8 cellular contexts compared by ENCODE assay signal in the genomic region with DNA sequence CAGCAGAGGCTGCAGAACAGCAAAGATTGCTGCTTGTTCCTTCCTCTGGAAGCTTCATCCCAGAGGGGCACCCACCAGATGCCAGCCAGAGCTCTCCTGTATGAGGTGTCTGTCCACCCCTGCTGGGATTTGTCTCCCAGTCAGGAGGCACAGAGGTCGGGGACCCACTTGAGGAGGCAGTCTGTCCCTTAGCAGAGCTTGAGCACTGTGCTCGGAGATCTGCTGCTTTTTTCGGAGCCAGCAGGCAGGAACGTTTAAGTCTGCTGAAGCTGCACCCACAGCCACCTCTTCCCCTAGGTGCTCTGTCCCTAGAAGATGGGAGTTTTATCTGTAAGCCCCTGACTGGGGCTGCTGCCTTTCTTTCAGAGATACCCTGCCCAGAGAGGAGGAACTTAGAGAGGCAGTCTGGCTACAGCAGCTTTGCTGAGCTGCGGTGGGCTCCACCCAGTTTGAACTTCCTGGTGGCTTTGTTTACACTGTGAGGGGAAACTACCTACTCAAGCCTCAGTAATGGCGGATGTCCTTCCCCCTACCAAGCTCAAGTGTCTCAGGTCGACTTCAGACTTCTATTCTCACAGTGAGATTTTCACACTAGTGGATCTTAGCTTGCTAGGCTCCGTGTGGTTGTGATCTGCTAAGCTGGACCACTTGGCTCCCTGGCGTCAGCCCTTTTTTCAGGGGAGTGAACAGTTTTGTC.
A peak's percentile ranks its signal among the peaks of the same experiment; 100 is the strongest.
DNase-seq lines count a peak whose midpoint lies in the region; ATAC-seq, FAIRE-seq and TF ChIP-seq lines count a peak whose summit lies in the region.
"Not testable (repeated sequence)": the region's sequence is repeated elsewhere in the genome, so short reads cannot be mapped to it uniquely, and the experiment has no call there.

No MANE protein-coding gene starts in this region.

- RAD21 ChIA-PET in GM12878 (lab: Charles Lee; ENCODE audit: unreplicated experiment): interaction anchor here (1.0 kb wide), 1 partner anchor 201 kb away, joined by 3 read pairs; no protein-coding TSS in a partner anchor

- WGBS in GM12878 (ENCODE audit: insufficient coverage, insufficient replicate concordance, low lambda C conversion rate, missing lambda C conversion rate): 12% methylated on average over 9 of the region's 9 CpGs

- DNase-seq in DMS53 treated with DMSO at 0.1 percent for 48 hours (lab: John Stamatoyannopoulos, UW; ENCODE audit: unreplicated experiment) (peak; percentile 0), HT-29 (ENCODE audit: low spot score) (peak; percentile 38), SKM-1 treated with dmso at 0.1 percent for 144 hours (lab: John Stamatoyannopoulos, UW; ENCODE audit: unreplicated experiment) (peak; percentile 1), activated T-helper 1 cell treated with Interleukin-2 at 50 U/mL for 16 hours (ENCODE audit: low read depth) (peak; percentile 25), GM12878 (ENCODE audit: low read depth, low spot score) (peak; percentile 2)
- peak; percentile 46 for DNase-seq in activated CD4-positive, alpha-beta T cell treated with anti-CD3 and anti-CD28 coated beads for 36 hours
- not testable (repeated sequence) for DNase-seq in natural killer cell treated with Interleukin-12 subunit alpha and Interleukin-12 subunit beta and Interleukin-15 and Interleukin-18, amount 100 ng/mL, for 72 hours (ENCODE audit: low spot score)
- peak; percentile 12 for DNase-seq in stimulated activated naive CD8-positive, alpha-beta T cell treated with anti-CD3 and anti-CD28 coated beads, Interleukin-15, Interleukin-2, amounts not matched to agents 100 U/mL and 50 U/mL, for 24 hours

- TF ChIP-seq POLR2A in GM12878 (IDR thresholded peaks at IDR 0.05; ENCODE audit: low read depth, low read length): not testable (repeated sequence)

- POLR2A ChIA-PET in activated CD4-positive, alpha-beta T cell treated with anti-CD3 and anti-CD28 coated beads for 36 hours (lab: Charles Lee); GM12878 (lab: Charles Lee): not testable (repeated sequence)

- not testable (repeated sequence) for TF ChIP-seq RAD21 in GM12878 (IDR thresholded peaks at IDR 0.05; ENCODE audit: insufficient read depth, low read depth, low read length)

- TF ChIP-seq EP300 in GM12878 (IDR thresholded peaks at IDR 0.05; ENCODE audit: borderline replicate concordance in 1 of 2, control insufficient read depth in 1 of 2, low read depth in 2 of 2, low read length in 2 of 2): not testable (repeated sequence)

- not testable (repeated sequence) for H3K9ac ChIP-seq in GM12878 (ENCODE audit: control insufficient read depth, insufficient read depth, low read length)

- H2AFZ ChIP-seq in GM12878 (ENCODE audit: control insufficient read depth, low read depth, low read length): peak overlapping the region; percentile 91

- SMC1A ChIA-PET in GM12878 (lab: Charles Lee; ENCODE audit: uncharacterized antibody, unreplicated experiment): interaction anchor here (0.5 to 1.3 kb wide), 3 partner anchors 17 to 369 kb away, joined by 3 read pairs; no protein-coding TSS in a partner anchor

- ATAC-seq in activated CD4-positive, alpha-beta T cell treated with anti-CD3 and anti-CD28 coated beads for 36 hours: peak; percentile 19
- ATAC-seq in GM12878: peak; percentile 74
- not testable (repeated sequence) for ATAC-seq in natural killer cell treated with Interleukin-12 subunit alpha and Interleukin-12 subunit beta and Interleukin-15 and Interleukin-18, amount 100 ng/mL, for 72 hours; stimulated activated naive CD8-positive, alpha-beta T cell treated with anti-CD3 and anti-CD28 coated beads, Interleukin-15, Interleukin-2, amounts not matched to agents 100 U/mL and 50 U/mL, for 24 hours

- not testable (repeated sequence) for H3K79me2 ChIP-seq in GM12878 (ENCODE audit: control insufficient read depth, insufficient read depth, low read length)

- not testable (repeated sequence) for H3K36me3 ChIP-seq in GM12878 (ENCODE audit: control insufficient read depth in 2 of 2, insufficient read depth in 2 of 2, low read length in 1 of 2)

- peaks cover 39% of the 10 kb centered on the region for H3K9me3 Mint-ChIP-seq in activated CD4-positive, alpha-beta T cell treated with anti-CD3 and anti-CD28 coated beads for 36 hours (ENCODE audit: low read depth)
- peaks cover 22% of the 10 kb centered on the region for H3K9me3 Mint-ChIP-seq in natural killer cell treated with Interleukin-12 subunit alpha and Interleukin-12 subunit beta and Interleukin-15 and Interleukin-18, amount 100 ng/mL, for 72 hours

- in situ Hi-C loops in GM12878 (cut with MboI): not testable (repeated sequence)

- intact Hi-C loops in activated CD4-positive, alpha-beta T cell treated with anti-CD3 and anti-CD28 coated beads for 36 hours (cut with DNase I, micrococcal nuclease); GM12878 (cut with micrococcal nuclease; ENCODE audit: unreplicated experiment): not testable (repeated sequence)

- H3K27ac ChIP-seq in GM12878 (ENCODE audit: control insufficient read depth, insufficient read depth): not testable (repeated sequence)

- peak overlapping the region; percentile 82 for H3K27ac Mint-ChIP-seq in activated CD4-positive, alpha-beta T cell treated with anti-CD3 and anti-CD28 coated beads for 36 hours
- peak overlapping the region; percentile 37 to 49 for H3K27ac Mint-ChIP-seq in natural killer cell treated with Interleukin-12 subunit alpha and Interleukin-12 subunit beta and Interleukin-15 and Interleukin-18, amount 100 ng/mL, for 72 hours

- TF ChIP-seq CTCF in GM12878 (IDR thresholded peaks at IDR 0.05 in 2 of 3, conservative IDR thresholded peaks at IDR 0.05 in 1 of 3; ENCODE audit: control insufficient read depth in 2 of 3, extremely low read depth in 1 of 3, insufficient read depth in 1 of 3, low read depth in 3 of 3, low read length in 3 of 3): not testable (repeated sequence)

- H3K9me3 ChIP-seq in GM12878 (replicated peaks; ENCODE audit: control insufficient read depth, insufficient read depth, low read length): not testable (repeated sequence)

- H3K27me3 ChIP-seq in GM12878 (replicated peaks in 1 of 2; ENCODE audit: control insufficient read depth in 2 of 2, insufficient read depth in 2 of 2, low read length in 1 of 2): not testable (repeated sequence)

- not testable (repeated sequence) for BruUV-seq in GM12878 (replicated peaks; lab: Mats Ljungman, UMichigan)

- not testable (repeated sequence) for H3K4me3 ChIP-seq in GM12878

- H3K4me3 Mint-ChIP-seq in activated CD4-positive, alpha-beta T cell treated with anti-CD3 and anti-CD28 coated beads for 36 hours: not testable (repeated sequence)
- peak overlapping the region; percentile 20 for H3K4me3 Mint-ChIP-seq in natural killer cell treated with Interleukin-12 subunit alpha and Interleukin-12 subunit beta and Interleukin-15 and Interleukin-18, amount 100 ng/mL, for 72 hours

- H3K36me3 Mint-ChIP-seq in activated CD4-positive, alpha-beta T cell treated with anti-CD3 and anti-CD28 coated beads for 36 hours (ENCODE audit: low read depth): peaks cover 29% of the 10 kb centered on the region
- H3K36me3 Mint-ChIP-seq in natural killer cell treated with Interleukin-12 subunit alpha and Interleukin-12 subunit beta and Interleukin-15 and Interleukin-18, amount 100 ng/mL, for 72 hours: peaks cover 35% of the 10 kb centered on the region

- H4K20me1 ChIP-seq in GM12878 (ENCODE audit: control insufficient read depth, insufficient read depth): not testable (repeated sequence)

- H3K4me2 ChIP-seq in GM12878 (ENCODE audit: control insufficient read depth, insufficient read depth): peak overlapping the region; percentile 38; the same call in 1 of the 2 replicates

- not testable (repeated sequence) for H3K4me1 ChIP-seq in GM12878 (ENCODE audit: control insufficient read depth, insufficient read depth, low read length)

- peaks cover 29% of the 10 kb centered on the region for H3K4me1 Mint-ChIP-seq in activated CD4-positive, alpha-beta T cell treated with anti-CD3 and anti-CD28 coated beads for 36 hours
- not testable (repeated sequence) for H3K4me1 Mint-ChIP-seq in natural killer cell treated with Interleukin-12 subunit alpha and Interleukin-12 subunit beta and Interleukin-15 and Interleukin-18, amount 100 ng/mL, for 72 hours (ENCODE audit: low read depth in 2 of 2)

- FAIRE-seq in GM12878 (lab: Jason Lieb, UNC): not testable (repeated sequence)

- CTCF ChIA-PET in activated CD4-positive, alpha-beta T cell treated with anti-CD3 and anti-CD28 coated beads for 36 hours (lab: Charles Lee): interaction anchor here (1.5 kb wide), 1 partner anchor 117 kb away, joined by 5 read pairs; no protein-coding TSS in a partner anchor
- CTCF ChIA-PET in GM12878 (lab: Yijun Ruan, JAX): interaction anchor here (0.9 kb wide), 1 partner anchor 201 kb away, joined by 3 read pairs; no protein-coding TSS in a partner anchor

- H3K27me3 Mint-ChIP-seq in activated CD4-positive, alpha-beta T cell treated with anti-CD3 and anti-CD28 coated beads for 36 hours; natural killer cell treated with Interleukin-12 subunit alpha and Interleukin-12 subunit beta and Interleukin-15 and Interleukin-18, amount 100 ng/mL, for 72 hours: not testable (repeated sequence)

TF ChIP-seq in GM12878, 131 proteins besides CTCF, POLR2A, EP300 and RAD21:
- TF ChIP-seq YY1 (IDR thresholded peaks at IDR 0.05; ENCODE audit: low read depth, low read length) (peak; percentile 87), FOXK2 (IDR thresholded peaks at IDR 0.05) (peak; percentile 67)
